27 cellular contexts compared by ENCODE assay signal in genomic region chr5:145479862-145480261, GRCh38.
DNase-seq lines count a peak whose midpoint lies in the region; ATAC-seq and TF ChIP-seq lines count a peak whose summit lies in the region.
"Had no signal": no experiment of that assay in that cellular context is flagged by ENCODE, and none has a peak within 500 bp of the region (broad histone marks: within the 10 kb centered on the region; RNA-seq: fewer than 3 reads in every experiment).

No MANE protein-coding gene starts in this region.

- no peak overlapping the region for H3K4me3 Mint-ChIP-seq in activated T-helper 1 cell treated with anti-CD3 and anti-CD28 coated beads, Interleukin-12 subunit alpha, Interleukin-12 subunit beta, Interleukin-2, Interleukin-4 antibody, amounts not matched to agents 30 ng/mL and 10 ng/mL and 1 ng/mL, durations not matched to agents 14 hours and 24 hours and 36 hours
- H3K4me3 Mint-ChIP-seq: activated CD8-positive, alpha-beta T cell treated with anti-CD3 and anti-CD28 coated beads for 36 hours; activated naive CD8-positive, alpha-beta T cell treated with anti-CD3 and anti-CD28 coated beads for 36 hours; effector memory CD8-positive, alpha-beta T cell; natural killer cell treated with Interleukin-12 subunit alpha and Interleukin-12 subunit beta and Interleukin-15 and Interleukin-18, amount 100 ng/mL, for 72 hours; T-helper 1 cell treated with Interleukin-12 subunit alpha and Interleukin-12 subunit beta and Interleukin-4 antibody, amounts not matched to agents 30 μg/mL and 1 μg/mL, for 36 hours had no signal

- H3K4me1 Mint-ChIP-seq in activated T-helper 1 cell treated with anti-CD3 and anti-CD28 coated beads, Interleukin-12 subunit alpha, Interleukin-12 subunit beta, Interleukin-2, Interleukin-4 antibody, amounts not matched to agents 30 ng/mL and 10 ng/mL and 1 ng/mL, durations not matched to agents 14 hours and 24 hours and 36 hours (ENCODE audit: low read depth), result no peaks in the 10 kb centered on the region
- H3K4me1 Mint-ChIP-seq: activated naive CD8-positive, alpha-beta T cell treated with anti-CD3 and anti-CD28 coated beads for 36 hours had no signal

- H3K4me1 ChIP-seq in RWPE2 (ENCODE audit: insufficient read depth, poor library complexity, severe bottlenecking), result peaks cover 36% of the 10 kb centered on the region
- H3K4me1 ChIP-seq in effector memory CD4-positive, alpha-beta T cell (ENCODE audit: control insufficient read depth, insufficient read depth, low read length, poor library complexity, severe bottlenecking), result no peaks in the 10 kb centered on the region
- H3K4me1 ChIP-seq: body of pancreas, esophagus muscularis mucosa, transverse colon had no signal

- no peak overlapping the region for H3K4me3 ChIP-seq in RWPE2 (ENCODE audit: severe bottlenecking)
- H3K4me3 ChIP-seq in effector memory CD4-positive, alpha-beta T cell (ENCODE audit: insufficient read depth, low read depth, low read length, poor library complexity, severe bottlenecking), result no peak overlapping the region
- H3K4me3 ChIP-seq: A549, body of pancreas, esophagus muscularis mucosa, mucosa of descending colon, transverse colon had no signal

- no peaks in the 10 kb centered on the region for H3K9me3 ChIP-seq in RWPE2 (ENCODE audit: severe bottlenecking)
- H3K9me3 ChIP-seq in effector memory CD4-positive, alpha-beta T cell (ENCODE audit: control insufficient read depth, low read length), result no peaks in the 10 kb centered on the region
- H3K9me3 ChIP-seq: A549, body of pancreas, esophagus muscularis mucosa, mucosa of descending colon, transverse colon had no signal

- H3K36me3 ChIP-seq in RWPE2 (ENCODE audit: low read depth), result no peaks in the 10 kb centered on the region
- H3K36me3 ChIP-seq in effector memory CD4-positive, alpha-beta T cell (ENCODE audit: control insufficient read depth, insufficient read depth, low read length), result no peaks in the 10 kb centered on the region
- H3K36me3 ChIP-seq: esophagus muscularis mucosa, transverse colon had no signal

- no peak for TF ChIP-seq CTCF in RWPE2 (IDR thresholded peaks at IDR 0.05; ENCODE audit: poor library complexity, severe bottlenecking)

- DNase-seq in EH (ENCODE audit: low read depth) (peak; percentile 70), RWPE2 (ENCODE audit: low spot score) (no peak), dermis microvascular lymphatic vessel endothelial cell (ENCODE audit: low read depth in 2 of 2) (peak; percentile 1 to 12), kidney glomerular epithelial cell (lab: John Stamatoyannopoulos, UW) (peak; percentile 10), H4 (ENCODE audit: low spot score) (no peak), NCI-H1105 treated with DMSO at 0.1 percent for 48 hours (lab: John Stamatoyannopoulos, UW) (no peak)
- DNase-seq in activated T-helper 1 cell treated with anti-CD3 and anti-CD28 coated beads, Interleukin-12 subunit alpha, Interleukin-12 subunit beta, Interleukin-2, Interleukin-4 antibody, amounts not matched to agents 30 ng/mL and 10 ng/mL and 1 ng/mL, durations not matched to agents 14 hours and 24 hours and 36 hours (ENCODE audit: low spot score), result no peak
- no peak for DNase-seq in effector memory CD4-positive, alpha-beta T cell
- DNase-seq: activated CD4-positive, alpha-beta T cell treated with anti-CD3 and anti-CD28 coated beads for 1 hour; activated CD8-positive, alpha-beta T cell treated with anti-CD3 and anti-CD28 coated beads for 36 hours; activated naive CD8-positive, alpha-beta T cell treated with anti-CD3 and anti-CD28 coated beads for 36 hours; body of pancreas; DMS153; effector memory CD8-positive, alpha-beta T cell; MM.1S; mucosa of descending colon; NCI-H1417 treated with DMSO at 0.1 percent for 48 hours; NCI-H2081 treated with DMSO at 0.1 percent for 48 hours; NCI-H345; NCI-H774; RPMI8226; transverse colon had no signal

- H3K36me3 Mint-ChIP-seq in activated T-helper 1 cell treated with anti-CD3 and anti-CD28 coated beads, Interleukin-12 subunit alpha, Interleukin-12 subunit beta, Interleukin-2, Interleukin-4 antibody, amounts not matched to agents 30 ng/mL and 10 ng/mL and 1 ng/mL, durations not matched to agents 14 hours and 24 hours and 36 hours (ENCODE audit: low read depth), result no peaks in the 10 kb centered on the region
- H3K36me3 Mint-ChIP-seq: activated naive CD8-positive, alpha-beta T cell treated with anti-CD3 and anti-CD28 coated beads for 36 hours; natural killer cell treated with Interleukin-12 subunit alpha and Interleukin-12 subunit beta and Interleukin-15 and Interleukin-18, amount 100 ng/mL, for 72 hours had no signal

- no peak overlapping the region for H3K27ac Mint-ChIP-seq in activated T-helper 1 cell treated with anti-CD3 and anti-CD28 coated beads, Interleukin-12 subunit alpha, Interleukin-12 subunit beta, Interleukin-2, Interleukin-4 antibody, amounts not matched to agents 30 ng/mL and 10 ng/mL and 1 ng/mL, durations not matched to agents 14 hours and 24 hours and 36 hours
- H3K27ac Mint-ChIP-seq: activated CD8-positive, alpha-beta T cell treated with anti-CD3 and anti-CD28 coated beads for 36 hours; activated naive CD8-positive, alpha-beta T cell treated with anti-CD3 and anti-CD28 coated beads for 36 hours; effector memory CD8-positive, alpha-beta T cell; natural killer cell treated with Interleukin-12 subunit alpha and Interleukin-12 subunit beta and Interleukin-15 and Interleukin-18, amount 100 ng/mL, for 72 hours; T-helper 1 cell treated with Interleukin-12 subunit alpha and Interleukin-12 subunit beta and Interleukin-4 antibody, amounts not matched to agents 30 μg/mL and 1 μg/mL, for 36 hours had no signal

- peak overlapping the region; percentile 81 for H3K27ac ChIP-seq in RWPE2 (ENCODE audit: poor library complexity, severe bottlenecking)
- H3K27ac ChIP-seq in effector memory CD4-positive, alpha-beta T cell (ENCODE audit: insufficient read depth, low read length, poor library complexity, severe bottlenecking), result no peak overlapping the region
- H3K27ac ChIP-seq: A549, body of pancreas, esophagus muscularis mucosa, KMS-11, transverse colon had no signal

- intact Hi-C loops in activated T-helper 1 cell treated with anti-CD3 and anti-CD28 coated beads, Interleukin-12 subunit alpha, Interleukin-12 subunit beta, Interleukin-2, Interleukin-4 antibody, amounts not matched to agents 30 ng/mL and 10 ng/mL and 1 ng/mL, durations not matched to agents 14 hours and 24 hours and 36 hours (cut with micrococcal nuclease), result no loop called here

- no peaks in the 10 kb centered on the region for H3K27me3 Mint-ChIP-seq in activated T-helper 1 cell treated with anti-CD3 and anti-CD28 coated beads, Interleukin-12 subunit alpha, Interleukin-12 subunit beta, Interleukin-2, Interleukin-4 antibody, amounts not matched to agents 30 ng/mL and 10 ng/mL and 1 ng/mL, durations not matched to agents 14 hours and 24 hours and 36 hours (ENCODE audit: insufficient read depth)
- H3K27me3 Mint-ChIP-seq: activated CD8-positive, alpha-beta T cell treated with anti-CD3 and anti-CD28 coated beads for 36 hours; activated naive CD8-positive, alpha-beta T cell treated with anti-CD3 and anti-CD28 coated beads for 36 hours; effector memory CD8-positive, alpha-beta T cell; natural killer cell treated with Interleukin-12 subunit alpha and Interleukin-12 subunit beta and Interleukin-15 and Interleukin-18, amount 100 ng/mL, for 72 hours had no signal

- H3K9me3 Mint-ChIP-seq in activated T-helper 1 cell treated with anti-CD3 and anti-CD28 coated beads, Interleukin-12 subunit alpha, Interleukin-12 subunit beta, Interleukin-2, Interleukin-4 antibody, amounts not matched to agents 30 ng/mL and 10 ng/mL and 1 ng/mL, durations not matched to agents 14 hours and 24 hours and 36 hours, result no peaks in the 10 kb centered on the region
- H3K9me3 Mint-ChIP-seq: activated CD8-positive, alpha-beta T cell treated with anti-CD3 and anti-CD28 coated beads for 36 hours had no signal

- ATAC-seq in RWPE2 (ENCODE audit: low read depth), result peak; percentile 38
- ATAC-seq: activated CD8-positive, alpha-beta T cell treated with anti-CD3 and anti-CD28 coated beads for 36 hours; body of pancreas; effector memory CD8-positive, alpha-beta T cell; mucosa of descending colon; natural killer cell treated with Interleukin-12 subunit alpha and Interleukin-12 subunit beta and Interleukin-15 and Interleukin-18, amount 100 ng/mL, for 72 hours had no signal

- no peaks in the 10 kb centered on the region for H3K27me3 ChIP-seq in RWPE2 (ENCODE audit: insufficient read depth, poor library complexity, severe bottlenecking)
- H3K27me3 ChIP-seq in effector memory CD4-positive, alpha-beta T cell (replicated peaks; ENCODE audit: control insufficient read depth, insufficient read depth, low read length, poor library complexity, severe bottlenecking), result no peaks in the 10 kb centered on the region
- H3K27me3 ChIP-seq: body of pancreas, esophagus muscularis mucosa, transverse colon had no signal

Comparison
In these comparisons a context has a peak if more than half of its experiments do, and no peak if none do; other contexts are left out.
1. DNase-seq: peak in EH (single experiment), dermis microvascular lymphatic vessel endothelial cell (2 of 2) and kidney glomerular epithelial cell (single experiment); none in RWPE2 (single experiment), activated T-helper 1 cell treated with anti-CD3 and anti-CD28 coated beads, Interleukin-12 subunit alpha, Interleukin-12 subunit beta, Interleukin-2, Interleukin-4 antibody, amounts not matched to agents 30 ng/mL and 10 ng/mL and 1 ng/mL, durations not matched to agents 14 hours and 24 hours and 36 hours (single experiment), H4 (single experiment), effector memory CD4-positive, alpha-beta T cell (0 of 3) and NCI-H1105 treated with DMSO at 0.1 percent for 48 hours (single experiment).